In genomic region chrX:125236955-125237354, GRCh38 we compare ENCODE assay signal across 24 cellular contexts.
"Had no signal": no experiment of that assay in that cellular context is flagged by ENCODE, and none has a peak within 500 bp of the region (broad histone marks: within the 10 kb centered on the region; RNA-seq: fewer than 3 reads in every experiment).

No MANE protein-coding gene starts in this region.

- H3K4me1 Mint-ChIP-seq: mesothelial cell of epicardium, naive B cell had no signal

- H3K9me3 ChIP-seq: esophagus muscularis mucosa, gastrocnemius medialis, heart right ventricle, left lung, lower lobe of right lung, mucosa of descending colon had no signal

- H3K27ac ChIP-seq: coronary artery, dorsolateral prefrontal cortex, esophagus muscularis mucosa, gastrocnemius medialis, heart right ventricle, left lung, lower lobe of right lung had no signal

- H3K4me3 ChIP-seq: coronary artery, dorsolateral prefrontal cortex, esophagus muscularis mucosa, gastrocnemius medialis, heart right ventricle, left lung, lower lobe of right lung, mucosa of descending colon had no signal

- H3K36me3 ChIP-seq: esophagus muscularis mucosa, gastrocnemius medialis, heart right ventricle, left lung, lower lobe of right lung had no signal

- H3K27me3 ChIP-seq: esophagus muscularis mucosa, gastrocnemius medialis, heart right ventricle, left lung had no signal

- ATAC-seq: gastrocnemius medialis; heart right ventricle; left cardiac atrium; left lung; left ventricle myocardium superior; lower lobe of right lung; mucosa of descending colon; naive thymus-derived CD8-positive, alpha-beta T cell had no signal

- H3K9me3 Mint-ChIP-seq: naive B cell had no signal

- H3K4me1 ChIP-seq: esophagus muscularis mucosa, gastrocnemius medialis, heart right ventricle, left lung, lower lobe of right lung had no signal

- DNase-seq: dermis blood vessel endothelial cell; dorsolateral prefrontal cortex; effector CD4-positive, alpha-beta T cell; effector memory CD4-positive, alpha-beta T cell; foreskin fibroblast; foreskin melanocyte; gastrocnemius medialis; glutamatergic neuron; head of caudate nucleus; heart right ventricle; hippocampal formation; left cardiac atrium; left lung; left ventricle myocardium superior; lower lobe of right lung; mesenchymal stem cell; mucosa of descending colon; naive B cell; naive thymus-derived CD8-positive, alpha-beta T cell had no signal

- H3K27ac Mint-ChIP-seq: mesothelial cell of epicardium; naive B cell; naive thymus-derived CD8-positive, alpha-beta T cell had no signal

- H3K27me3 Mint-ChIP-seq: naive B cell had no signal

- H3K36me3 Mint-ChIP-seq: mesothelial cell of epicardium; naive B cell; naive thymus-derived CD8-positive, alpha-beta T cell had no signal

- H3K4me3 Mint-ChIP-seq: mesothelial cell of epicardium; naive B cell; naive thymus-derived CD8-positive, alpha-beta T cell had no signal

- FAIRE-seq: islet of Langerhans, keratinocyte had no signal
